Comparison of ENCODE assay signal across 27 cellular contexts in genomic region chr10:57822965-57823364, GRCh38.
"Had no signal": no experiment of that assay in that cellular context is flagged by ENCODE, and none has a peak within 500 bp of the region (broad histone marks: within the 10 kb centered on the region; RNA-seq: fewer than 3 reads in every experiment).

No MANE protein-coding gene starts in this region.

- H3K36me3 ChIP-seq: adrenal gland, esophagus muscularis mucosa had no signal

- H3K27me3 ChIP-seq: adrenal gland, body of pancreas, esophagus muscularis mucosa had no signal

- H3K27ac ChIP-seq: adrenal gland, body of pancreas, esophagus muscularis mucosa had no signal

- DNase-seq: activated CD4-positive, alpha-beta memory T cell treated with anti-CD3 and anti-CD28 coated beads for 36 hours; activated CD4-positive, alpha-beta T cell treated with anti-CD3 and anti-CD28 coated beads for 36 hours; activated CD4-positive, alpha-beta T cell treated with anti-CD3 and anti-CD28 coated beads, Interleukin-2, amount 10 ng/mL, durations not matched to agents 24 days and 14 days; activated CD4-positive, CD25-positive, alpha-beta regulatory T cell; activated CD4-positive, CD25-positive, alpha-beta regulatory T cell treated with anti-CD3 and anti-CD28 coated beads, Interleukin-2, amount 50 U/mL, for 72 hours; activated CD8-positive, alpha-beta memory T cell treated with anti-CD3 and anti-CD28 coated beads, Interleukin-2, amount 10 ng/mL, durations not matched to agents 7 days and 5 days; activated CD8-positive, alpha-beta memory T cell treated with anti-CD3 and anti-CD28 coated beads, Interleukin-2, amount 50 U/mL, for 4 hours; activated CD8-positive, alpha-beta T cell treated with anti-CD3 and anti-CD28 coated beads, Interleukin-2, amount 10 ng/mL, durations not matched to agents 7 days and 5 days; activated effector memory CD4-positive, alpha-beta T cell treated with anti-CD3 and anti-CD28 coated beads, Interleukin-2, amount 50 U/mL, for 16 hours; activated naive CD4-positive, alpha-beta T cell treated with anti-CD3 and anti-CD28 coated beads for 36 hours; activated naive CD8-positive, alpha-beta T cell treated with anti-CD3 and anti-CD28 coated beads for 36 hours; activated naive CD8-positive, alpha-beta T cell treated with anti-CD3 and anti-CD28 coated beads, Interleukin-2, amount 50 U/mL, for 24 hours; activated T-cell treated with anti-CD3 and anti-CD28 coated beads, Interleukin-2, amount 50 U/mL, for 1 hour; activated T-cell treated with anti-CD3 and anti-CD28 coated beads, Interleukin-2, amount 50 U/mL, for 48 hours; adrenal gland; amygdala; aorta; body of pancreas; caudate nucleus; cortex of kidney; dermis blood vessel endothelial cell; effector CD4-positive, alpha-beta T cell; effector memory CD8-positive, alpha-beta T cell; erythroblast; foreskin melanocyte; T-helper 2 cell had no signal

- H3K4me1 ChIP-seq: adrenal gland, body of pancreas, esophagus muscularis mucosa had no signal

- H3K4me3 ChIP-seq: adrenal gland, body of pancreas, esophagus muscularis mucosa had no signal

- ATAC-seq: activated CD4-positive, alpha-beta T cell treated with anti-CD3 and anti-CD28 coated beads for 36 hours; activated CD8-positive, alpha-beta memory T cell treated with anti-CD3 and anti-CD28 coated beads, Interleukin-2, amount 10 ng/mL, durations not matched to agents 7 days and 5 days; activated CD8-positive, alpha-beta T cell treated with anti-CD3 and anti-CD28 coated beads, Interleukin-2, amount 10 ng/mL, durations not matched to agents 7 days and 5 days; activated naive CD8-positive, alpha-beta T cell treated with anti-CD3 and anti-CD28 coated beads, Interleukin-2, amount 50 U/mL, for 24 hours; body of pancreas; effector memory CD8-positive, alpha-beta T cell had no signal

- H3K9me3 ChIP-seq: body of pancreas, esophagus muscularis mucosa had no signal
